In the genomic region with DNA sequence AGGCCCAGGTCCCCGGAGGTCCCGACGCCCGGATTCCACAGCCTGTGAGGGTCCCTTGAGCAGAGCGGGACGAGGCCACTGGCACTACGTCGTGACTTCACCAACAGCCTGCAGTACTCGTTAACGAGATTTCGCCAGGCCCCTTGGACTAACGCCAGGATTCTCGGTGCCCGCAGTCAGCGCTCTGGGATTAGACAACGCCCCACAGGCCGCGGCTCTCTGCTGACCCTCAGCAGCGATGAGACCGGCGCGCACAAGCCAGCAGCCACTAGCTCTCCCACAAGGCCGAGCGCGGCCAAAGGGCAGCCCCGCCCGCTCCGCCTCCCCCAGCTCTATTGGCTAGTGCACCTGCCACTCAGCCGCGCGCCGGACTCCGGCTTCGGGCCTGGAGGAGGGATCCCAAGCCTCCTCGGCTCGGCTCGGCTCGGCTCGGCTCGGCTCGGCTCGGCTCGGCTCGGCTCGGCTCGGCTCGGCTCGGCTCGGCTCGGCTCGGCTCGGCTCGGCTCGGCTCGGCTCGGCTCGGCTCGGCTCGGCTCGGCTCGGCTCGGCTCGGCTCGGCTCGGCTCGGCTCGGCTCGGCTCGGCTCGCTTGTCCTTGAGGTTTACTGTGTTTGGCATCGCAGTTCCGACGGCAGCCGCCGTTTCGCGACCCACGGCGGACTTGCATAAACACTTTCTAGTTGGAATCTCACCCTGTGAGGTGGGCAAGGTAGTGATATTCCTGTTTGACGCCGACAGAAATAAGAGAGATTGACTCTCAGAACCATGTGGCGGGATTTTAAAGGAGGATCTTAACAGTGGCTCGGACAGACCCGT, we compare ENCODE assay signal across 1 cellular context.
TF ChIP-seq lines count a peak whose summit lies in the region.

No MANE protein-coding gene starts in this region.

TF ChIP-seq in HepG2, 621 proteins besides CTCF, POLR2A, EP300 and RAD21 (continued from another document and continues in another):
- TF ChIP-seq, protein P1, sequence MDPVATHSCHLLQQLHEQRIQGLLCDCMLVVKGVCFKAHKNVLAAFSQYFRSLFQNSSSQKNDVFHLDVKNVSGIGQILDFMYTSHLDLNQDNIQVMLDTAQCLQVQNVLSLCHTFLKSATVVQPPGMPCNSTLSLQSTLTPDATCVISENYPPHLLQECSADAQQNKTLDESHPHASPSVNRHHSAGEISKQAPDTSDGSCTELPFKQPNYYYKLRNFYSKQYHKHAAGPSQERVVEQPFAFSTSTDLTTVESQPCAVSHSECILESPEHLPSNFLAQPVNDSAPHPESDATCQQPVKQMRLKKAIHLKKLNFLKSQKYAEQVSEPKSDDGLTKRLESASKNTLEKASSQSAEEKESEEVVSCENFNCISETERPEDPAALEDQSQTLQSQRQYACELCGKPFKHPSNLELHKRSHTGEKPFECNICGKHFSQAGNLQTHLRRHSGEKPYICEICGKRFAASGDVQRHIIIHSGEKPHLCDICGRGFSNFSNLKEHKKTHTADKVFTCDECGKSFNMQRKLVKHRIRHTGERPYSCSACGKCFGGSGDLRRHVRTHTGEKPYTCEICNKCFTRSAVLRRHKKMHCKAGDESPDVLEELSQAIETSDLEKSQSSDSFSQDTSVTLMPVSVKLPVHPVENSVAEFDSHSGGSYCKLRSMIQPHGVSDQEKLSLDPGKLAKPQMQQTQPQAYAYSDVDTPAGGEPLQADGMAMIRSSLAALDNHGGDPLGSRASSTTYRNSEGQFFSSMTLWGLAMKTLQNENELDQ (CRISPR knock-in tag; IDR thresholded peaks at IDR 0.05; ENCODE audit: borderline replicate concordance) = no peak
- TF ChIP-seq ZNF124 (CRISPR knock-in tag; IDR thresholded peaks at IDR 0.05) = 0 out of 2 replicates have a peak, but pooled peaks have one; percentile 42
- peak; percentile 66; the same call in 1 of the 2 replicates for TF ChIP-seq ZSCAN25 (CRISPR knock-in tag; IDR thresholded peaks at IDR 0.05)
- peak; percentile 59; the same call in 1 of the 2 replicates for TF ChIP-seq KDM4B (CRISPR knock-in tag; IDR thresholded peaks at IDR 0.05)
- TF ChIP-seq ZNF644 (CRISPR knock-in tag; IDR thresholded peaks at IDR 0.05; ENCODE audit: low read depth) = peak; percentile 49; the same call in 1 of the 2 replicates
- TF ChIP-seq, protein P2, sequence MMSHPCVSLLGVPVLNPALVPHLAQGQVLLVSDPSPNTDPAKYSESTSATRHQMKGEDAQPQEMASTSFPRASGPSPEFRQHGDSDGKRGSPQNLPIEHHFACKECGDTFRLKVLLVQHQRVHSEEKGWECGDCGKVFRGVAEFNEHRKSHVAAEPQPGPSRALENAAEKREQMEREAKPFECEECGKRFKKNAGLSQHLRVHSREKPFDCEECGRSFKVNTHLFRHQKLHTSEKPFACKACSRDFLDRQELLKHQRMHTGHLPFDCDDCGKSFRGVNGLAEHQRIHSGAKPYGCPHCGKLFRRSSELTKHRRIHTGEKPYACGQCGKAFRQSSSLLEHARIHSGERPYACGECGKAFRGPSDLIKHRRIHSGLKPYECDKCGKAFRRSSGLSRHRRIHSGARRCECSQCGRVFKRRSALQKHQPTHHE (CRISPR knock-in tag; IDR thresholded peaks at IDR 0.05; ENCODE audit: borderline replicate concordance) = no peak
- TF ChIP-seq SPEN (CRISPR knock-in tag; IDR thresholded peaks at IDR 0.05; ENCODE audit: low read depth) = peak; percentile 98
- peak; percentile 81; the same call in 1 of the 2 replicates for TF ChIP-seq ZNF747 (CRISPR knock-in tag; IDR thresholded peaks at IDR 0.05; ENCODE audit: borderline replicate concordance)
- TF ChIP-seq EEA1 (CRISPR knock-in tag; IDR thresholded peaks at IDR 0.05; ENCODE audit: borderline replicate concordance) = no peak
- TF ChIP-seq, protein P3, sequence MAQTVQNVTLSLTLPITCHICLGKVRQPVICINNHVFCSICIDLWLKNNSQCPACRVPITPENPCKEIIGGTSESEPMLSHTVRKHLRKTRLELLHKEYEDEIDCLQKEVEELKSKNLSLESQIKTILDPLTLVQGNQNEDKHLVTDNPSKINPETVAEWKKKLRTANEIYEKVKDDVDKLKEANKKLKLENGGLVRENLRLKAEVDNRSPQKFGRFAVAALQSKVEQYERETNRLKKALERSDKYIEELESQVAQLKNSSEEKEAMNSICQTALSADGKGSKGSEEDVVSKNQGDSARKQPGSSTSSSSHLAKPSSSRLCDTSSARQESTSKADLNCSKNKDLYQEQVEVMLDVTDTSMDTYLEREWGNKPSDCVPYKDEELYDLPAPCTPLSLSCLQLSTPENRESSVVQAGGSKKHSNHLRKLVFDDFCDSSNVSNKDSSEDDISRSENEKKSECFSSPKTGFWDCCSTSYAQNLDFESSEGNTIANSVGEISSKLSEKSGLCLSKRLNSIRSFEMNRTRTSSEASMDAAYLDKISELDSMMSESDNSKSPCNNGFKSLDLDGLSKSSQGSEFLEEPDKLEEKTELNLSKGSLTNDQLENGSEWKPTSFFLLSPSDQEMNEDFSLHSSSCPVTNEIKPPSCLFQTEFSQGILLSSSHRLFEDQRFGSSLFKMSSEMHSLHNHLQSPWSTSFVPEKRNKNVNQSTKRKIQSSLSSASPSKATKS (CRISPR knock-in tag; IDR thresholded peaks at IDR 0.05) = no peak
- 0 out of 2 replicates have a peak, but pooled peaks have one; percentile 40 for TF ChIP-seq PHF21A (CRISPR knock-in tag; IDR thresholded peaks at IDR 0.05)
- TF ChIP-seq ZFYVE20 (CRISPR knock-in tag; IDR thresholded peaks at IDR 0.05; ENCODE audit: borderline replicate concordance, low read depth) = no peak
- TF ChIP-seq, protein P4, sequence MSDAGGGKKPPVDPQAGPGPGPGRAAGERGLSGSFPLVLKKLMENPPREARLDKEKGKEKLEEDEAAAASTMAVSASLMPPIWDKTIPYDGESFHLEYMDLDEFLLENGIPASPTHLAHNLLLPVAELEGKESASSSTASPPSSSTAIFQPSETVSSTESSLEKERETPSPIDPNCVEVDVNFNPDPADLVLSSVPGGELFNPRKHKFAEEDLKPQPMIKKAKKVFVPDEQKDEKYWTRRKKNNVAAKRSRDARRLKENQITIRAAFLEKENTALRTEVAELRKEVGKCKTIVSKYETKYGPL (CRISPR knock-in tag; IDR thresholded peaks at IDR 0.05) = no peak
- TF ChIP-seq, protein P5, sequence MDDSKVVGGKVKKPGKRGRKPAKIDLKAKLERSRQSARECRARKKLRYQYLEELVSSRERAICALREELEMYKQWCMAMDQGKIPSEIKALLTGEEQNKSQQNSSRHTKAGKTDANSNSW (CRISPR knock-in tag; IDR thresholded peaks at IDR 0.05; ENCODE audit: borderline replicate concordance) = peak; percentile 84; the same call in 1 of the 2 replicates
- no peak for TF ChIP-seq MATR3 (CRISPR knock-in tag; IDR thresholded peaks at IDR 0.05)
- TF ChIP-seq KMT2B (CRISPR knock-in tag; IDR thresholded peaks at IDR 0.05) = peak; percentile 60; the same call in 1 of the 2 replicates
- TF ChIP-seq ZNF496 (CRISPR knock-in tag; IDR thresholded peaks at IDR 0.05; ENCODE audit: insufficient replicate concordance) = no peak
- TF ChIP-seq, protein P6, sequence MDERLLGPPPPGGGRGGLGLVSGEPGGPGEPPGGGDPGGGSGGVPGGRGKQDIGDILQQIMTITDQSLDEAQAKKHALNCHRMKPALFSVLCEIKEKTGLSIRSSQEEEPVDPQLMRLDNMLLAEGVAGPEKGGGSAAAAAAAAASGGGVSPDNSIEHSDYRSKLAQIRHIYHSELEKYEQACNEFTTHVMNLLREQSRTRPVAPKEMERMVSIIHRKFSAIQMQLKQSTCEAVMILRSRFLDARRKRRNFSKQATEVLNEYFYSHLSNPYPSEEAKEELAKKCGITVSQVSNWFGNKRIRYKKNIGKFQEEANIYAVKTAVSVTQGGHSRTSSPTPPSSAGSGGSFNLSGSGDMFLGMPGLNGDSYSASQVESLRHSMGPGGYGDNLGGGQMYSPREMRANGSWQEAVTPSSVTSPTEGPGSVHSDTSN (CRISPR knock-in tag; IDR thresholded peaks at IDR 0.05) = peak; percentile 94
- TF ChIP-seq, protein P7, sequence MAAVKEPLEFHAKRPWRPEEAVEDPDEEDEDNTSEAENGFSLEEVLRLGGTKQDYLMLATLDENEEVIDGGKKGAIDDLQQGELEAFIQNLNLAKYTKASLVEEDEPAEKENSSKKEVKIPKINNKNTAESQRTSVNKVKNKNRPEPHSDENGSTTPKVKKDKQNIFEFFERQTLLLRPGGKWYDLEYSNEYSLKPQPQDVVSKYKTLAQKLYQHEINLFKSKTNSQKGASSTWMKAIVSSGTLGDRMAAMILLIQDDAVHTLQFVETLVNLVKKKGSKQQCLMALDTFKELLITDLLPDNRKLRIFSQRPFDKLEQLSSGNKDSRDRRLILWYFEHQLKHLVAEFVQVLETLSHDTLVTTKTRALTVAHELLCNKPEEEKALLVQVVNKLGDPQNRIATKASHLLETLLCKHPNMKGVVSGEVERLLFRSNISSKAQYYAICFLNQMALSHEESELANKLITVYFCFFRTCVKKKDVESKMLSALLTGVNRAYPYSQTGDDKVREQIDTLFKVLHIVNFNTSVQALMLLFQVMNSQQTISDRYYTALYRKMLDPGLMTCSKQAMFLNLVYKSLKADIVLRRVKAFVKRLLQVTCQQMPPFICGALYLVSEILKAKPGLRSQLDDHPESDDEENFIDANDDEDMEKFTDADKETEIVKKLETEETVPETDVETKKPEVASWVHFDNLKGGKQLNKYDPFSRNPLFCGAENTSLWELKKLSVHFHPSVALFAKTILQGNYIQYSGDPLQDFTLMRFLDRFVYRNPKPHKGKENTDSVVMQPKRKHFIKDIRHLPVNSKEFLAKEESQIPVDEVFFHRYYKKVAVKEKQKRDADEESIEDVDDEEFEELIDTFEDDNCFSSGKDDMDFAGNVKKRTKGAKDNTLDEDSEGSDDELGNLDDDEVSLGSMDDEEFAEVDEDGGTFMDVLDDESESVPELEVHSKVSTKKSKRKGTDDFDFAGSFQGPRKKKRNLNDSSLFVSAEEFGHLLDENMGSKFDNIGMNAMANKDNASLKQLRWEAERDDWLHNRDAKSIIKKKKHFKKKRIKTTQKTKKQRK (IDR thresholded peaks at IDR 0.05; ENCODE audit: low read length) = no peak
- peak; percentile 35 for TF ChIP-seq TEAD3 (CRISPR knock-in tag; optimal IDR thresholded peaks at IDR 0.05; ENCODE audit: borderline replicate concordance)
- TF ChIP-seq ZNF30 (CRISPR knock-in tag; IDR thresholded peaks at IDR 0.05) = no peak
- TF ChIP-seq DR1 (CRISPR knock-in tag; IDR thresholded peaks at IDR 0.05) = peak; percentile 75
- no peak for TF ChIP-seq ZNF382 (CRISPR knock-in tag; IDR thresholded peaks at IDR 0.05; ENCODE audit: borderline replicate concordance)
- TF ChIP-seq, protein P8, sequence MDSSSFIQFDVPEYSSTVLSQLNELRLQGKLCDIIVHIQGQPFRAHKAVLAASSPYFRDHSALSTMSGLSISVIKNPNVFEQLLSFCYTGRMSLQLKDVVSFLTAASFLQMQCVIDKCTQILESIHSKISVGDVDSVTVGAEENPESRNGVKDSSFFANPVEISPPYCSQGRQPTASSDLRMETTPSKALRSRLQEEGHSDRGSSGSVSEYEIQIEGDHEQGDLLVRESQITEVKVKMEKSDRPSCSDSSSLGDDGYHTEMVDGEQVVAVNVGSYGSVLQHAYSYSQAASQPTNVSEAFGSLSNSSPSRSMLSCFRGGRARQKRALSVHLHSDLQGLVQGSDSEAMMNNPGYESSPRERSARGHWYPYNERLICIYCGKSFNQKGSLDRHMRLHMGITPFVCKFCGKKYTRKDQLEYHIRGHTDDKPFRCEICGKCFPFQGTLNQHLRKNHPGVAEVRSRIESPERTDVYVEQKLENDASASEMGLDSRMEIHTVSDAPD (CRISPR knock-in tag; IDR thresholded peaks at IDR 0.05) = no peak
- TF ChIP-seq, protein P9, sequence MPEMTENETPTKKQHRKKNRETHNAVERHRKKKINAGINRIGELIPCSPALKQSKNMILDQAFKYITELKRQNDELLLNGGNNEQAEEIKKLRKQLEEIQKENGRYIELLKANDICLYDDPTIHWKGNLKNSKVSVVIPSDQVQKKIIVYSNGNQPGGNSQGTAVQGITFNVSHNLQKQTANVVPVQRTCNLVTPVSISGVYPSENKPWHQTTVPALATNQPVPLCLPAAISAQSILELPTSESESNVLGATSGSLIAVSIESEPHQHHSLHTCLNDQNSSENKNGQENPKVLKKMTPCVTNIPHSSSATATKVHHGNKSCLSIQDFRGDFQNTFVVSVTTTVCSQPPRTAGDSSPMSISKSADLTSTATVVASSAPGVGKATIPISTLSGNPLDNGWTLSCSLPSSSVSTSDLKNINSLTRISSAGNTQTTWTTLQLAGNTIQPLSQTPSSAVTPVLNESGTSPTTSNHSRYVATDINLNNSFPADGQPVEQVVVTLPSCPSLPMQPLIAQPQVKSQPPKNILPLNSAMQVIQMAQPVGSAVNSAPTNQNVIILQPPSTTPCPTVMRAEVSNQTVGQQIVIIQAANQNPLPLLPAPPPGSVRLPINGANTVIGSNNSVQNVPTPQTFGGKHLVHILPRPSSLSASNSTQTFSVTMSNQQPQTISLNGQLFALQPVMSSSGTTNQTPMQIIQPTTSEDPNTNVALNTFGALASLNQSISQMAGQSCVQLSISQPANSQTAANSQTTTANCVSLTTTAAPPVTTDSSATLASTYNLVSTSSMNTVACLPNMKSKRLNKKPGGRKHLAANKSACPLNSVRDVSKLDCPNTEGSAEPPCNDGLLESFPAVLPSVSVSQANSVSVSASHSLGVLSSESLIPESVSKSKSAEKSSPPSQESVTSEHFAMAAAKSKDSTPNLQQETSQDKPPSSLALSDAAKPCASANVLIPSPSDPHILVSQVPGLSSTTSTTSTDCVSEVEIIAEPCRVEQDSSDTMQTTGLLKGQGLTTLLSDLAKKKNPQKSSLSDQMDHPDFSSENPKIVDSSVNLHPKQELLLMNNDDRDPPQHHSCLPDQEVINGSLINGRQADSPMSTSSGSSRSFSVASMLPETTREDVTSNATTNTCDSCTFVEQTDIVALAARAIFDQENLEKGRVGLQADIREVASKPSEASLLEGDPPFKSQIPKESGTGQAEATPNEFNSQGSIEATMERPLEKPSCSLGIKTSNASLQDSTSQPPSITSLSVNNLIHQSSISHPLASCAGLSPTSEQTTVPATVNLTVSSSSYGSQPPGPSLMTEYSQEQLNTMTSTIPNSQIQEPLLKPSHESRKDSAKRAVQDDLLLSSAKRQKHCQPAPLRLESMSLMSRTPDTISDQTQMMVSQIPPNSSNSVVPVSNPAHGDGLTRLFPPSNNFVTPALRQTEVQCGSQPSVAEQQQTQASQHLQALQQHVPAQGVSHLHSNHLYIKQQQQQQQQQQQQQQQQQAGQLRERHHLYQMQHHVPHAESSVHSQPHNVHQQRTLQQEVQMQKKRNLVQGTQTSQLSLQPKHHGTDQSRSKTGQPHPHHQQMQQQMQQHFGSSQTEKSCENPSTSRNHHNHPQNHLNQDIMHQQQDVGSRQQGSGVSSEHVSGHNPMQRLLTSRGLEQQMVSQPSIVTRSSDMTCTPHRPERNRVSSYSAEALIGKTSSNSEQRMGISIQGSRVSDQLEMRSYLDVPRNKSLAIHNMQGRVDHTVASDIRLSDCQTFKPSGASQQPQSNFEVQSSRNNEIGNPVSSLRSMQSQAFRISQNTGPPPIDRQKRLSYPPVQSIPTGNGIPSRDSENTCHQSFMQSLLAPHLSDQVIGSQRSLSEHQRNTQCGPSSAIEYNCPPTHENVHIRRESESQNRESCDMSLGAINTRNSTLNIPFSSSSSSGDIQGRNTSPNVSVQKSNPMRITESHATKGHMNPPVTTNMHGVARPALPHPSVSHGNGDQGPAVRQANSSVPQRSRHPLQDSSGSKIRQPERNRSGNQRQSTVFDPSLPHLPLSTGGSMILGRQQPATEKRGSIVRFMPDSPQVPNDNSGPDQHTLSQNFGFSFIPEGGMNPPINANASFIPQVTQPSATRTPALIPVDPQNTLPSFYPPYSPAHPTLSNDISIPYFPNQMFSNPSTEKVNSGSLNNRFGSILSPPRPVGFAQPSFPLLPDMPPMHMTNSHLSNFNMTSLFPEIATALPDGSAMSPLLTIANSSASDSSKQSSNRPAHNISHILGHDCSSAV (CRISPR knock-in tag; IDR thresholded peaks at IDR 0.05; ENCODE audit: borderline replicate concordance) = no peak
- peak; percentile 48; the same call in 1 of the 2 replicates for TF ChIP-seq ZNF552 (CRISPR knock-in tag; IDR thresholded peaks at IDR 0.05; ENCODE audit: borderline replicate concordance)
